Comparison of ENCODE assay signal across 22 cellular contexts in the genomic region with DNA sequence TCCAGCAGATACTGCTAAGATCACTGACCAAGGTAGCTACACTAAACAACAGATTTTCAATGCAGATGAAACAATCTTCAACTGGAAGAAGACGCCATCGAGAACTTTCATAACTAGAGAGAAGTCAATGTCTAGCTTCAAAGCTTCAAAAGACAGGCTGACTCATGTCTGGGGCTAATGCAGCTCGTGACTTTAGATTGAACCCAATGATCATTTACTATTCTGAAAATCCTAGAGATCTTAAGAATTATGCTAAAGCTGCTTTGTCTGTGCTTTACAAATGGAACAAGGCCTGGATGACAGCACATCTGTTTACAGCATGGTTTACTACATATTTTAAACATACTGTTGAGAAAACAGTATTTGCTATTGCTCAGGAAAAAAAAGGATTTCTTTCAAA.
"Had no signal": no experiment of that assay in that cellular context is flagged by ENCODE, and none has a peak within 500 bp of the region (broad histone marks: within the 10 kb centered on the region; RNA-seq: fewer than 3 reads in every experiment).

No MANE protein-coding gene starts in this region.

- H3K4me3 ChIP-seq: body of pancreas, colonic mucosa, gastroesophageal sphincter, heart left ventricle, spleen, testis, upper lobe of left lung had no signal

- H3K27ac ChIP-seq: body of pancreas, colonic mucosa, epithelial cell of prostate, gastroesophageal sphincter, neutrophil, parathyroid adenoma, spleen, testis, upper lobe of left lung had no signal

- H3K9ac ChIP-seq: parathyroid adenoma had no signal

- H3K36me3 ChIP-seq: colonic mucosa had no signal

- H2AFZ ChIP-seq: parathyroid adenoma had no signal

- H3K9me3 ChIP-seq: body of pancreas, colonic mucosa, gastroesophageal sphincter, heart left ventricle, neutrophil, spleen, testis, upper lobe of left lung had no signal

- ATAC-seq: activated CD8-positive, alpha-beta memory T cell treated with anti-CD3 and anti-CD28 coated beads, Interleukin-2, amount 10 ng/mL, durations not matched to agents 7 days and 5 days; body of pancreas; gastroesophageal sphincter; heart left ventricle; naive thymus-derived CD4-positive, alpha-beta T cell; stimulated activated memory B cell treated with anti-CD40 and anti-IgM and Interleukin-4, amounts not matched to agents 10 μg/mL and 1 μg/mL and 100 μg/mL, for 72 hours had no signal

- H3K4me1 ChIP-seq: colonic mucosa had no signal

- H3K27me3 ChIP-seq: body of pancreas, colonic mucosa, gastroesophageal sphincter, heart left ventricle, neutrophil, spleen, testis, upper lobe of left lung had no signal

- FAIRE-seq: TTC549 had no signal

- DNase-seq: activated CD4-positive, alpha-beta memory T cell treated with anti-CD3 and anti-CD28 coated beads, Interleukin-2, amount 10 ng/mL, durations not matched to agents 7 days and 5 days; activated CD4-positive, alpha-beta T cell treated with anti-CD3 and anti-CD28 coated beads for 48 hours; activated CD4-positive, CD25-positive, alpha-beta regulatory T cell; activated CD8-positive, alpha-beta memory T cell treated with anti-CD3 and anti-CD28 coated beads, Interleukin-2, amount 10 ng/mL, durations not matched to agents 7 days and 5 days; activated naive CD4-positive, alpha-beta T cell treated with anti-CD3 and anti-CD28 coated beads for 36 hours; body of pancreas; central memory CD4-positive, alpha-beta T cell; colonic mucosa; endodermal cell; heart left ventricle; mesenchymal stem cell; naive thymus-derived CD4-positive, alpha-beta T cell; spleen; stimulated activated CD4-positive, alpha-beta T cell treated with anti-CD3 and anti-CD28 coated beads, Interleukin-4, amount 100 ng/mL, for 4 hours; testis; upper lobe of left lung had no signal
